Comparison of ENCODE assay signal across 12 cellular contexts in genomic region chr20:53679597-53680309, GRCh38.
A peak's percentile ranks its signal among the peaks of the same experiment; 100 is the strongest.
DNase-seq lines count a peak whose midpoint lies in the region; ATAC-seq and TF ChIP-seq lines count a peak whose summit lies in the region.
"Had no signal": no experiment of that assay in that cellular context is flagged by ENCODE, and none has a peak within 500 bp of the region (broad histone marks: within the 10 kb centered on the region; RNA-seq: fewer than 3 reads in every experiment).

No MANE protein-coding gene starts in this region.

- POLR2A ChIA-PET in HEK293T (lab: Yijun Ruan, JAX): interaction anchor here (0.8 to 1.5 kb wide), 3 partner anchors 10 to 86 kb away, joined by 3 read pairs; partner anchors contain the start of gene ZNF217

- no peaks in the 10 kb centered on the region for H3K36me3 ChIP-seq in stomach
- H3K36me3 ChIP-seq: right atrium auricular region had no signal

- WGBS in stomach, 5 donors: 31 to 51% (median 39%) methylated on average over 7 of the region's 7 CpGs

- no peak for TF ChIP-seq EP300 in stomach (IDR thresholded peaks at IDR 0.05)

- peak overlapping the region in 4 of 5 donors; percentile 48 to 81 (median 74) for H3K27ac ChIP-seq in stomach
- H3K27ac ChIP-seq: epithelial cell of prostate, VCaP had no signal

- no peaks in the 10 kb centered on the region for H3K27me3 ChIP-seq in stomach
- H3K27me3 ChIP-seq: right atrium auricular region had no signal

- H3K4me1 ChIP-seq in stomach: peaks cover 21 to 44% (median 28%) of the 10 kb centered on the region in 4 donors

- peak; percentile 6 for DNase-seq in activated T-cell treated with anti-CD3 and anti-CD28 coated beads, Interleukin-2, amount 50 U/mL, for 1 hour
- DNase-seq in activated T-cell treated with anti-CD3 and anti-CD28 coated beads, Interleukin-2, amount 50 U/mL, for 48 hours: no peak
- DNase-seq in SK-MEL-5 (ENCODE audit: low read depth, low spot score) (peak; percentile 68), fibroblast of villous mesenchyme (ENCODE audit: low read depth) (peak; percentile 14), stomach (no peak), AML-193 (lab: John Stamatoyannopoulos, UW) (no peak), HEK293T (ENCODE audit: extremely low spot score) (no peak)
- DNase-seq: NCI-H748 treated with DMSO at 0.1 percent for 48 hours had no signal

- H3K9me3 ChIP-seq in stomach: no peaks in the 10 kb centered on the region
- H3K9me3 ChIP-seq: right atrium auricular region had no signal

- H3K4me3 ChIP-seq in fibroblast of villous mesenchyme (ENCODE audit: low read depth, low read length) (no peak overlapping the region), stomach (no peak overlapping the region)
- H3K4me3 ChIP-seq: right atrium auricular region had no signal

- TF ChIP-seq POLR2A in stomach (IDR thresholded peaks at IDR 0.05): no peak

- in situ Hi-C loops in SK-MEL-5 (cut with HindIII; ENCODE audit: low pct_unique_long_range_greater_than_20kb, low sequenced_read_pairs): no loop called here

- CTCF ChIA-PET in HEK293T (lab: Yijun Ruan, JAX): interaction anchor here (0.6 to 1.2 kb wide), 2 partner anchors 21 to 587 kb away, joined by 3 to 5 read pairs; no protein-coding TSS in a partner anchor

- ATAC-seq in GM18870 (IDR thresholded peaks at IDR 0.05; ENCODE audit: unreplicated experiment): no peak

- intact Hi-C loops in stomach (cut with DNase I; ENCODE audit: low total_unique reads): no loop called here

- TF ChIP-seq CTCF in fibroblast of villous mesenchyme (IDR thresholded peaks at IDR 0.05; ENCODE audit: insufficient read depth, low read depth, low read length) (no peak), stomach (IDR thresholded peaks at IDR 0.05) (no peak)

TF ChIP-seq in HEK293T, 16 proteins besides CTCF, POLR2A, EP300 and RAD21:
- TF ChIP-seq FOXA1 (IDR thresholded peaks at IDR 0.05): no peak
- no peak for TF ChIP-seq ARNT (IDR thresholded peaks at IDR 0.05)
- TF ChIP-seq SP1 (IDR thresholded peaks at IDR 0.05): no peak
- TF ChIP-seq FOXK2 (IDR thresholded peaks at IDR 0.05): no peak
- no peak for TF ChIP-seq LEF1 (IDR thresholded peaks at IDR 0.05; ENCODE audit: borderline replicate concordance)
- no peak for TF ChIP-seq NFRKB (IDR thresholded peaks at IDR 0.05)
- TF ChIP-seq TARDBP (IDR thresholded peaks at IDR 0.05): no peak
- TF ChIP-seq HDGF (IDR thresholded peaks at IDR 0.05; ENCODE audit: borderline replicate concordance): no peak
- no peak for TF ChIP-seq BHLHE40 (IDR thresholded peaks at IDR 0.05; ENCODE audit: borderline replicate concordance)
- TF ChIP-seq CTBP1 (IDR thresholded peaks at IDR 0.05; ENCODE audit: borderline replicate concordance): no peak
- TF ChIP-seq PKNOX1 (IDR thresholded peaks at IDR 0.05): no peak
- no peak for TF ChIP-seq SUZ12 (IDR thresholded peaks at IDR 0.05)
- TF ChIP-seq ZNF384 (IDR thresholded peaks at IDR 0.05): no peak
- TF ChIP-seq FOXM1 (IDR thresholded peaks at IDR 0.05; ENCODE audit: borderline replicate concordance): no peak
- no peak for TF ChIP-seq L3MBTL2 (conservative IDR thresholded peaks at IDR 0.05)
- no peak for TF ChIP-seq ELF4 (IDR thresholded peaks at IDR 0.05)
TF ChIP-seq in HEK293T: peak in this region for 0.

Comparison
In these comparisons a context has a peak if more than half of its experiments do, and no peak if none do; other contexts are left out.
1. DNase-seq: peak in activated T-cell treated with anti-CD3 and anti-CD28 coated beads, Interleukin-2, amount 50 U/mL, for 1 hour (single experiment), SK-MEL-5 (single experiment) and fibroblast of villous mesenchyme (single experiment); none in activated T-cell treated with anti-CD3 and anti-CD28 coated beads, Interleukin-2, amount 50 U/mL, for 48 hours (0 of 2), stomach (single experiment), AML-193 (0 of 2) and HEK293T (single experiment).